1 cellular context compared by ENCODE assay signal in genomic region chr9:135607401-135608293, GRCh38.
TF ChIP-seq lines count a peak whose summit lies in the region.

No MANE protein-coding gene starts in this region.

TF ChIP-seq in HEK293, 187 proteins besides CTCF, POLR2A, EP300 and RAD21 (continued from another document):
- TF ChIP-seq ZNF23 (tag by site-specific recombination; IDR thresholded peaks at IDR 0.05; ENCODE audit: borderline replicate concordance) = no peak
- TF ChIP-seq, protein P1, sequence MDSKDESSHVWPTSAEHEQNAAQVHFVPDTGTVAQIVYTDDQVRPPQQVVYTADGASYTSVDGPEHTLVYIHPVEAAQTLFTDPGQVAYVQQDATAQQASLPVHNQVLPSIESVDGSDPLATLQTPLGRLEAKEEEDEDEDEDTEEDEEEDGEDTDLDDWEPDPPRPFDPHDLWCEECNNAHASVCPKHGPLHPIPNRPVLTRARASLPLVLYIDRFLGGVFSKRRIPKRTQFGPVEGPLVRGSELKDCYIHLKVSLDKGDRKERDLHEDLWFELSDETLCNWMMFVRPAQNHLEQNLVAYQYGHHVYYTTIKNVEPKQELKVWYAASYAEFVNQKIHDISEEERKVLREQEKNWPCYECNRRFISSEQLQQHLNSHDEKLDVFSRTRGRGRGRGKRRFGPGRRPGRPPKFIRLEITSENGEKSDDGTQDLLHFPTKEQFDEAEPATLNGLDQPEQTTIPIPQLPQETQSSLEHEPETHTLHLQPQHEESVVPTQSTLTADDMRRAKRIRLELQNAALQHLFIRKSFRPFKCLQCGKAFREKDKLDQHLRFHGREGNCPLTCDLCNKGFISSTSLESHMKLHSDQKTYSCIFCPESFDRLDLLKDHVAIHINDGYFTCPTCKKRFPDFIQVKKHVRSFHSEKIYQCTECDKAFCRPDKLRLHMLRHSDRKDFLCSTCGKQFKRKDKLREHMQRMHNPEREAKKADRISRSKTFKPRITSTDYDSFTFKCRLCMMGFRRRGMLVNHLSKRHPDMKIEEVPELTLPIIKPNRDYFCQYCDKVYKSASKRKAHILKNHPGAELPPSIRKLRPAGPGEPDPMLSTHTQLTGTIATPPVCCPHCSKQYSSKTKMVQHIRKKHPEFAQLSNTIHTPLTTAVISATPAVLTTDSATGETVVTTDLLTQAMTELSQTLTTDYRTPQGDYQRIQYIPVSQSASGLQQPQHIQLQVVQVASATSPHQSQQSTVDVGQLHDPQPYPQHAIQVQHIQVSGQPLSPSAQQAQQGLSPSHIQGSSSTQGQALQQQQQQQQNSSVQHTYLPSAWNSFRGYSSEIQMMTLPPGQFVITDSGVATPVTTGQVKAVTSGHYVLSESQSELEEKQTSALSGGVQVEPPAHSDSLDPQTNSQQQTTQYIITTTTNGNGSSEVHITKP (tag by site-specific recombination; IDR thresholded peaks at IDR 0.05) = no peak
TF ChIP-seq in HEK293: peak in this region for 1.
